ENCODE assay signal across 29 cellular contexts in the genomic region with DNA sequence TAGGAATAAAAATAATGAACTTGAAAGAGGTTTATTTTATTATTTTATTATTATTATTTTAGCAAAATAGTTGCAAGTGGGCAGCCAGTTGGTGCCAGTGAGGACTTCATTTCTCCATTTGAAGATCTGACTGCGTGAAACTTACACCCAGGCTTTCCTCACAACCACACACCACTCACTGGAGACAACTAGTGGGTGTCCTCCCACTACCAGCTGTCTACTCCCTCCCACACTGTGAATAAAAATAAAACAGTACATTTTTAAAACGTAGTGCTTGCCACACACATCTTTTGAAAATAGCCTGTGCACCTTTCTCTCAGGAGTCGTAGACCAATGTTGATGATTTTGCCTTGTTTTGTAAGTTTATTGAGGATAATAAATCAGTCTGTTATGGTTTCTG. TPM values are rescaled to one million over a fixed set of nuclear protein-coding genes. Genes with fewer than 3 reads are reported as not detected.
"Had no signal": no experiment of that assay in that cellular context is flagged by ENCODE, and none has a peak within 500 bp of the region (broad histone marks: within the 10 kb centered on the region; RNA-seq: fewer than 3 reads in every experiment).

No MANE protein-coding gene starts in this region.

- H3K79me2 ChIP-seq: parathyroid adenoma had no signal

- DNase-seq: naive B cell; naive thymus-derived CD8-positive, alpha-beta T cell; nephron progenitor cell; occipital lobe; ovary; psoas muscle; right cardiac atrium; right lobe of liver; sigmoid colon; spleen; stimulated activated CD4-positive, alpha-beta T cell treated with anti-CD3 and anti-CD28 coated beads, Interleukin-12 subunit alpha, Interleukin-12 subunit beta, amount 100 ng/mL, for 4 hours; stimulated activated CD4-positive, alpha-beta T cell treated with anti-CD3 and anti-CD28 coated beads, Interleukin-2, amount 100 ng/mL, for 24 hours; stimulated activated CD4-positive, alpha-beta T cell treated with anti-CD3 and anti-CD28 coated beads, Interleukin-2, amount 100 ng/mL, for 48 hours; stimulated activated CD4-positive, alpha-beta T cell treated with anti-CD3 and anti-CD28 coated beads, Interleukin-4, amount 100 ng/mL, for 24 hours; stimulated activated naive CD4-positive, alpha-beta T cell; stimulated activated naive CD8-positive, alpha-beta T cell treated with anti-CD3 and anti-CD28 coated beads, Interleukin-15, amount 100 ng/mL, for 72 hours; stimulated activated naive CD8-positive, alpha-beta T cell treated with anti-CD3 and anti-CD28 coated beads, Interleukin-15, Interleukin-2, amounts not matched to agents 100 U/mL and 50 U/mL, for 24 hours; substantia nigra; testis; tibial artery; transverse colon; upper lobe of right lung; uterus had no signal

- H3K4me2 ChIP-seq: neural progenitor cell, smooth muscle cell had no signal

- H3K36me3 ChIP-seq: neural progenitor cell, ovary, right lobe of liver, sigmoid colon, spleen, suprapubic skin, tibial artery, transverse colon, upper lobe of right lung, uterus had no signal

- H3K4me1 ChIP-seq: parathyroid adenoma, psoas muscle, right lobe of liver, sigmoid colon, spleen, suprapubic skin, testis, transverse colon, upper lobe of right lung, uterus had no signal

- H3K9ac ChIP-seq: neural progenitor cell, parathyroid adenoma had no signal

- H3K9me3 ChIP-seq: ovary, psoas muscle, right lobe of liver, sigmoid colon, spleen, suprapubic skin, testis, tibial artery, transverse colon, upper lobe of right lung, uterus had no signal

- H3K4me3 ChIP-seq: neural progenitor cell, ovary, psoas muscle, right lobe of liver, sigmoid colon, skin epidermis, smooth muscle cell, spleen, suprapubic skin, testis, tibial artery, transverse colon, upper lobe of right lung, uterus had no signal

- H2AFZ ChIP-seq: neural progenitor cell, parathyroid adenoma had no signal

- H3K27me3 ChIP-seq: ovary, sigmoid colon, suprapubic skin, testis, tibial artery, transverse colon, upper lobe of right lung, uterus had no signal

- H3K27ac ChIP-seq: neural progenitor cell, ovary, parathyroid adenoma, psoas muscle, right lobe of liver, sigmoid colon, skin epidermis, spleen, suprapubic skin, testis, tibial artery, transverse colon, upper lobe of right lung, uterus had no signal

RNA-seq across cellular contexts. Expression of gene FGF13, which starts 7.4 kb away (rescaled TPM):
- total RNA-seq: naive thymus-derived CD8-positive, alpha-beta T cell; natural killer cell treated with Interleukin-12 subunit alpha and Interleukin-12 subunit beta and Interleukin-15 and Interleukin-18, amount 100 ng/mL, for 72 hours had no signal
- polyA plus RNA-seq: naive thymus-derived CD8-positive, alpha-beta T cell had no signal
